In genomic region chr10:72126184-72126871, GRCh38 we compare ENCODE assay signal across 1 cellular context.
TF ChIP-seq lines count a peak whose summit lies in the region.

No MANE protein-coding gene starts in this region.

TF ChIP-seq in H1, 55 proteins besides CTCF, POLR2A, EP300 and RAD21 (continued from another document):
- no peak for TF ChIP-seq CHD7 (IDR thresholded peaks at IDR 0.05; ENCODE audit: insufficient replicate concordance, low read length)
- TF ChIP-seq RFX5 (IDR thresholded peaks at IDR 0.05; ENCODE audit: borderline replicate concordance, low read depth, low read length) = no peak
